In genomic region chrX:101062171-101062570, GRCh38 we compare ENCODE assay signal across 1 cellular context.
TF ChIP-seq lines count a peak whose summit lies in the region.

No MANE protein-coding gene starts in this region.

TF ChIP-seq in GM23338, 12 proteins besides CTCF, POLR2A, EP300 and RAD21 (continued from another document):
- TF ChIP-seq ZNF462 (CRISPR knock-in tag; IDR thresholded peaks at IDR 0.05), result no peak
- no peak for TF ChIP-seq EZH2 (IDR thresholded peaks at IDR 0.05; ENCODE audit: low read depth, unreplicated experiment)
- TF ChIP-seq NANOG (IDR thresholded peaks at IDR 0.05; ENCODE audit: borderline replicate concordance), result no peak
- TF ChIP-seq JUNB (IDR thresholded peaks at IDR 0.05; ENCODE audit: unreplicated experiment), result no peak
- TF ChIP-seq ZNF331 (CRISPR knock-in tag; IDR thresholded peaks at IDR 0.05; ENCODE audit: low read depth), result no peak
- no peak for TF ChIP-seq ETS1 (IDR thresholded peaks at IDR 0.05)
- no peak for TF ChIP-seq STAT1 (IDR thresholded peaks at IDR 0.05; ENCODE audit: unreplicated experiment)
- TF ChIP-seq REST (IDR thresholded peaks at IDR 0.05; ENCODE audit: unreplicated experiment), result no peak
- no peak for TF ChIP-seq EZH2phosphoT487 (IDR thresholded peaks at IDR 0.05; ENCODE audit: unreplicated experiment)
- no peak for TF ChIP-seq ZNF114 (CRISPR knock-in tag; IDR thresholded peaks at IDR 0.05)
- TF ChIP-seq POLR2AphosphoS5 (IDR thresholded peaks at IDR 0.05; ENCODE audit: low read depth), result no peak
